Comparison of ENCODE assay signal across 1 cellular context in genomic region chr4:70993181-70994068, GRCh38.
TF ChIP-seq lines count a peak whose summit lies in the region.

TSS of gene DCK (plus strand) at chr4:70993649. CDS start at chr4:70993836, 187 bp downstream.

TF ChIP-seq in HepG2, 621 proteins besides CTCF, POLR2A, EP300 and RAD21 (continued from another document and continues in another):
- no peak for TF ChIP-seq CENPT (CRISPR knock-in tag; IDR thresholded peaks at IDR 0.05; ENCODE audit: low read depth)
- TF ChIP-seq ZNF749 (CRISPR knock-in tag; IDR thresholded peaks at IDR 0.05; ENCODE audit: borderline replicate concordance): peak; percentile 83; the same call in 1 of the 2 replicates
- TF ChIP-seq ZNF432 (CRISPR knock-in tag; IDR thresholded peaks at IDR 0.05; ENCODE audit: borderline replicate concordance): no peak
- 0 out of 2 replicates have a peak, but pooled peaks have one; percentile 43 for TF ChIP-seq TOPORS (CRISPR knock-in tag; IDR thresholded peaks at IDR 0.05)
- TF ChIP-seq, protein P1, sequence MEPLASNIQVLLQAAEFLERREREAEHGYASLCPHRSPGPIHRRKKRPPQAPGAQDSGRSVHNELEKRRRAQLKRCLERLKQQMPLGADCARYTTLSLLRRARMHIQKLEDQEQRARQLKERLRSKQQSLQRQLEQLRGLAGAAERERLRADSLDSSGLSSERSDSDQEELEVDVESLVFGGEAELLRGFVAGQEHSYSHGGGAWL (CRISPR knock-in tag; IDR thresholded peaks at IDR 0.05): peak; percentile 58; the same call in 1 of the 2 replicates
- TF ChIP-seq, protein P2, sequence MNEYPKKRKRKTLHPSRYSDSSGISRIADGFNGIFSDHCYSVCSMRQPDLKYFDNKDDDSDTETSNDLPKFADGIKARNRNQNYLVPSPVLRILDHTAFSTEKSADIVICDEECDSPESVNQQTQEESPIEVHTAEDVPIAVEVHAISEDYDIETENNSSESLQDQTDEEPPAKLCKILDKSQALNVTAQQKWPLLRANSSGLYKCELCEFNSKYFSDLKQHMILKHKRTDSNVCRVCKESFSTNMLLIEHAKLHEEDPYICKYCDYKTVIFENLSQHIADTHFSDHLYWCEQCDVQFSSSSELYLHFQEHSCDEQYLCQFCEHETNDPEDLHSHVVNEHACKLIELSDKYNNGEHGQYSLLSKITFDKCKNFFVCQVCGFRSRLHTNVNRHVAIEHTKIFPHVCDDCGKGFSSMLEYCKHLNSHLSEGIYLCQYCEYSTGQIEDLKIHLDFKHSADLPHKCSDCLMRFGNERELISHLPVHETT (CRISPR knock-in tag; conservative IDR thresholded peaks at IDR 0.05): 0 out of 2 replicates have a peak, but pooled peaks have one; percentile 56
- peak; percentile 46; the same call in 1 of the 2 replicates for TF ChIP-seq FOXO1 (CRISPR knock-in tag; IDR thresholded peaks at IDR 0.05)
- TF ChIP-seq POLR2G (IDR thresholded peaks at IDR 0.05; ENCODE audit: low read depth, low read length): peak; percentile 86
- TF ChIP-seq TBL1XR1 (IDR thresholded peaks at IDR 0.05; ENCODE audit: borderline replicate concordance, low read length, partially characterized antibody): no peak
- TF ChIP-seq, protein P3, sequence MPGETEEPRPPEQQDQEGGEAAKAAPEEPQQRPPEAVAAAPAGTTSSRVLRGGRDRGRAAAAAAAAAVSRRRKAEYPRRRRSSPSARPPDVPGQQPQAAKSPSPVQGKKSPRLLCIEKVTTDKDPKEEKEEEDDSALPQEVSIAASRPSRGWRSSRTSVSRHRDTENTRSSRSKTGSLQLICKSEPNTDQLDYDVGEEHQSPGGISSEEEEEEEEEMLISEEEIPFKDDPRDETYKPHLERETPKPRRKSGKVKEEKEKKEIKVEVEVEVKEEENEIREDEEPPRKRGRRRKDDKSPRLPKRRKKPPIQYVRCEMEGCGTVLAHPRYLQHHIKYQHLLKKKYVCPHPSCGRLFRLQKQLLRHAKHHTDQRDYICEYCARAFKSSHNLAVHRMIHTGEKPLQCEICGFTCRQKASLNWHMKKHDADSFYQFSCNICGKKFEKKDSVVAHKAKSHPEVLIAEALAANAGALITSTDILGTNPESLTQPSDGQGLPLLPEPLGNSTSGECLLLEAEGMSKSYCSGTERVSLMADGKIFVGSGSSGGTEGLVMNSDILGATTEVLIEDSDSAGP (CRISPR knock-in tag; IDR thresholded peaks at IDR 0.05; ENCODE audit: borderline replicate concordance): peak; percentile 92; the same call in 1 of the 2 replicates
- TF ChIP-seq ZNF558 (CRISPR knock-in tag; IDR thresholded peaks at IDR 0.05; ENCODE audit: borderline replicate concordance): no peak
- no peak for TF ChIP-seq GPN1 (CRISPR knock-in tag; IDR thresholded peaks at IDR 0.05; ENCODE audit: borderline replicate concordance)
- TF ChIP-seq ZNF709 (CRISPR knock-in tag; IDR thresholded peaks at IDR 0.05): peak; percentile 89; the same call in 1 of the 2 replicates
- no peak for TF ChIP-seq DMTF1 (CRISPR knock-in tag; IDR thresholded peaks at IDR 0.05)
- no peak for TF ChIP-seq ZFP37 (CRISPR knock-in tag; IDR thresholded peaks at IDR 0.05; ENCODE audit: borderline replicate concordance)
- TF ChIP-seq ZNF572 (CRISPR knock-in tag; IDR thresholded peaks at IDR 0.05): 0 out of 2 replicates have a peak, but pooled peaks have one; percentile 49
- peak; percentile 78; the same call in 1 of the 2 replicates for TF ChIP-seq NCOA1 (CRISPR knock-in tag; IDR thresholded peaks at IDR 0.05)
- peak; percentile 83 for TF ChIP-seq HNRNPK (IDR thresholded peaks at IDR 0.05; ENCODE audit: low read depth, low read length, poor library complexity, severe bottlenecking)
- TF ChIP-seq ARHGAP35 (CRISPR knock-in tag; IDR thresholded peaks at IDR 0.05; ENCODE audit: borderline replicate concordance): peak; percentile 46; the same call in 1 of the 2 replicates
- peak; percentile 70; the same call in 1 of the 2 replicates for TF ChIP-seq ZNF124 (CRISPR knock-in tag; IDR thresholded peaks at IDR 0.05)
- peak; percentile 37; the same call in 1 of the 2 replicates for TF ChIP-seq ZNF143 (CRISPR knock-in tag; IDR thresholded peaks at IDR 0.05)
- TF ChIP-seq ZNF784 (CRISPR knock-in tag; IDR thresholded peaks at IDR 0.05; ENCODE audit: borderline replicate concordance): peak; percentile 42; the same call in 1 of the 2 replicates
- no peak for TF ChIP-seq SRSF4 (IDR thresholded peaks at IDR 0.05; ENCODE audit: low read depth, low read length, poor library complexity, severe bottlenecking)
- peak; percentile 97 for TF ChIP-seq SAP130 (CRISPR knock-in tag; IDR thresholded peaks at IDR 0.05; ENCODE audit: low read depth)
- peak; percentile 90 for TF ChIP-seq GABPB1 (CRISPR knock-in tag; IDR thresholded peaks at IDR 0.05)
- peak; percentile 46 for TF ChIP-seq HES4 (CRISPR knock-in tag; IDR thresholded peaks at IDR 0.05; ENCODE audit: borderline replicate concordance)
- TF ChIP-seq CHCHD3 (CRISPR knock-in tag; IDR thresholded peaks at IDR 0.05): no peak
- TF ChIP-seq, protein P4, sequence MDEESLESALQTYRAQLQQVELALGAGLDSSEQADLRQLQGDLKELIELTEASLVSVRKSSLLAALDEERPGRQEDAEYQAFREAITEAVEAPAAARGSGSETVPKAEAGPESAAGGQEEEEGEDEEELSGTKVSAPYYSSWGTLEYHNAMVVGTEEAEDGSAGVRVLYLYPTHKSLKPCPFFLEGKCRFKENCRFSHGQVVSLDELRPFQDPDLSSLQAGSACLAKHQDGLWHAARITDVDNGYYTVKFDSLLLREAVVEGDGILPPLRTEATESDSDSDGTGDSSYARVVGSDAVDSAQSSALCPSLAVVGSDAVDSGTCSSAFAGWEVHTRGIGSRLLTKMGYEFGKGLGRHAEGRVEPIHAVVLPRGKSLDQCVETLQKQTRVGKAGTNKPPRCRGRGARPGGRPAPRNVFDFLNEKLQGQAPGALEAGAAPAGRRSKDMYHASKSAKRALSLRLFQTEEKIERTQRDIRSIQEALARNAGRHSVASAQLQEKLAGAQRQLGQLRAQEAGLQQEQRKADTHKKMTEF (CRISPR knock-in tag; IDR thresholded peaks at IDR 0.05): peak; percentile 72
- TF ChIP-seq NR2F2 (IDR thresholded peaks at IDR 0.05; ENCODE audit: borderline replicate concordance, low read depth): no peak; the same call in 1 of the 2 replicates
- TF ChIP-seq, protein P5, sequence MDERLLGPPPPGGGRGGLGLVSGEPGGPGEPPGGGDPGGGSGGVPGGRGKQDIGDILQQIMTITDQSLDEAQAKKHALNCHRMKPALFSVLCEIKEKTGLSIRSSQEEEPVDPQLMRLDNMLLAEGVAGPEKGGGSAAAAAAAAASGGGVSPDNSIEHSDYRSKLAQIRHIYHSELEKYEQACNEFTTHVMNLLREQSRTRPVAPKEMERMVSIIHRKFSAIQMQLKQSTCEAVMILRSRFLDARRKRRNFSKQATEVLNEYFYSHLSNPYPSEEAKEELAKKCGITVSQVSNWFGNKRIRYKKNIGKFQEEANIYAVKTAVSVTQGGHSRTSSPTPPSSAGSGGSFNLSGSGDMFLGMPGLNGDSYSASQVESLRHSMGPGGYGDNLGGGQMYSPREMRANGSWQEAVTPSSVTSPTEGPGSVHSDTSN (CRISPR knock-in tag; IDR thresholded peaks at IDR 0.05): no peak
- no peak for TF ChIP-seq SUZ12 (IDR thresholded peaks at IDR 0.05; ENCODE audit: low read depth, low read length)
- peak; percentile 93 for TF ChIP-seq ZMYM4 (CRISPR knock-in tag; IDR thresholded peaks at IDR 0.05)
- TF ChIP-seq ZNF3 (CRISPR knock-in tag; IDR thresholded peaks at IDR 0.05): no peak
- peak; percentile 92 for TF ChIP-seq NR2C2 (CRISPR knock-in tag; IDR thresholded peaks at IDR 0.05; ENCODE audit: borderline replicate concordance)
- TF ChIP-seq HMGXB3 (CRISPR knock-in tag; IDR thresholded peaks at IDR 0.05; ENCODE audit: borderline replicate concordance): no peak
- TF ChIP-seq ZNF746 (CRISPR knock-in tag; IDR thresholded peaks at IDR 0.05): 0 out of 2 replicates have a peak, but pooled peaks have one; percentile 34
- TF ChIP-seq MAF1 (CRISPR knock-in tag; IDR thresholded peaks at IDR 0.05; ENCODE audit: borderline replicate concordance): no peak
- peak; percentile 16 for TF ChIP-seq ZNF781 (CRISPR knock-in tag; IDR thresholded peaks at IDR 0.05; ENCODE audit: borderline replicate concordance, not compliant biosample characterization)
- no peak for TF ChIP-seq ZNF512 (CRISPR knock-in tag; IDR thresholded peaks at IDR 0.05)
- TF ChIP-seq ZNF44 (CRISPR knock-in tag; IDR thresholded peaks at IDR 0.05): no peak
- peak; percentile 20; the same call in 1 of the 2 replicates for TF ChIP-seq MAFG (CRISPR knock-in tag; IDR thresholded peaks at IDR 0.05)
- TF ChIP-seq HINFP (CRISPR knock-in tag; IDR thresholded peaks at IDR 0.05; ENCODE audit: low read depth): no peak
- TF ChIP-seq ZNF570 (CRISPR knock-in tag; IDR thresholded peaks at IDR 0.05; ENCODE audit: borderline replicate concordance): no peak
- no peak for TF ChIP-seq NCOA2 (CRISPR knock-in tag; IDR thresholded peaks at IDR 0.05)
- TF ChIP-seq, protein P6, sequence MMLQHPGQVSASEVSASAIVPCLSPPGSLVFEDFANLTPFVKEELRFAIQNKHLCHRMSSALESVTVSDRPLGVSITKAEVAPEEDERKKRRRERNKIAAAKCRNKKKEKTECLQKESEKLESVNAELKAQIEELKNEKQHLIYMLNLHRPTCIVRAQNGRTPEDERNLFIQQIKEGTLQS (CRISPR knock-in tag; IDR thresholded peaks at IDR 0.05): peak; percentile 21; the same call in 1 of the 2 replicates
- no peak for TF ChIP-seq ZSCAN9 (CRISPR knock-in tag; IDR thresholded peaks at IDR 0.05; ENCODE audit: borderline replicate concordance)
- peak; percentile 66 for TF ChIP-seq YY1 (IDR thresholded peaks at IDR 0.05; ENCODE audit: insufficient read depth, insufficient replicate concordance, low read depth, low read length)
